34 cellular contexts compared by ENCODE assay signal in genomic region chr17:45792437-45792836, GRCh38. TPM values are rescaled to one million over a fixed set of nuclear protein-coding genes. Genes with fewer than 3 reads are reported as not detected.
"Had no signal": no experiment of that assay in that cellular context is flagged by ENCODE, and none has a peak within 500 bp of the region (broad histone marks: within the 10 kb centered on the region; RNA-seq: fewer than 3 reads in every experiment).

No MANE protein-coding gene starts in this region.

- DNase-seq: activated CD4-positive, alpha-beta memory T cell treated with anti-CD3 and anti-CD28 coated beads, Interleukin-2, amount 10 ng/mL, durations not matched to agents 7 days and 5 days; activated CD4-positive, alpha-beta T cell treated with anti-CD3 and anti-CD28 coated beads for 1 hour; activated CD4-positive, alpha-beta T cell treated with anti-CD3 and anti-CD28 coated beads for 48 hours; activated CD4-positive, CD25-positive, alpha-beta regulatory T cell; activated CD8-positive, alpha-beta memory T cell treated with anti-CD3 and anti-CD28 coated beads for 24 hours; activated CD8-positive, alpha-beta memory T cell treated with anti-CD3 and anti-CD28 coated beads, Interleukin-2, amount 10 ng/mL, durations not matched to agents 7 days and 5 days; activated CD8-positive, alpha-beta memory T cell treated with anti-CD3 and anti-CD28 coated beads, Interleukin-2, amount 50 U/mL, for 48 hours; activated effector memory CD4-positive, alpha-beta T cell treated with Interleukin-2 at 50 U/mL for 16 hours; activated naive CD4-positive, alpha-beta T cell treated with anti-CD3 and anti-CD28 coated beads, Interleukin-2, amount 10 ng/mL, durations not matched to agents 7 days and 5 days; activated T-cell treated with anti-CD3 and anti-CD28 coated beads, Interleukin-2, amount 50 U/mL, for 48 hours; amniotic stem cell; Kasumi-1; KG1; MV-4-11; NCI-H1092; NCI-H1436 treated with DMSO at 0.1 percent for 48 hours; NCI-H1694 treated with DMSO at 0.1 percent for 48 hours; NCI-H345; NCI-H524 treated with DMSO at 0.1 percent for 48 hours; SIG-M5 had no signal

- H3K4me1 Mint-ChIP-seq: activated CD4-positive, alpha-beta memory T cell treated with anti-CD3 and anti-CD28 coated beads, Interleukin-2, amount 10 ng/mL, durations not matched to agents 7 days and 5 days; activated CD8-positive, alpha-beta memory T cell treated with anti-CD3 and anti-CD28 coated beads, Interleukin-2, amount 10 ng/mL, durations not matched to agents 7 days and 5 days; activated naive CD4-positive, alpha-beta T cell treated with anti-CD3 and anti-CD28 coated beads, Interleukin-2, amount 10 ng/mL, durations not matched to agents 7 days and 5 days; central memory CD8-positive, alpha-beta T cell had no signal

- H3K9me3 Mint-ChIP-seq: activated CD4-positive, alpha-beta memory T cell treated with anti-CD3 and anti-CD28 coated beads, Interleukin-2, amount 10 ng/mL, durations not matched to agents 7 days and 5 days; activated naive CD4-positive, alpha-beta T cell treated with anti-CD3 and anti-CD28 coated beads, Interleukin-2, amount 10 ng/mL, durations not matched to agents 7 days and 5 days; central memory CD8-positive, alpha-beta T cell; T-helper 1 cell treated with Interleukin-12 subunit alpha and Interleukin-12 subunit beta and Interleukin-4 antibody, amounts not matched to agents 30 μg/mL and 1 μg/mL, for 36 hours; T-helper 2 cell treated with Interferon-gamma antibody and Interleukin-4, amounts not matched to agents 5 μg/mL and 100 μg/mL, for 36 hours had no signal

- ATAC-seq: activated CD8-positive, alpha-beta memory T cell treated with anti-CD3 and anti-CD28 coated beads, Interleukin-2, amount 10 ng/mL, durations not matched to agents 7 days and 5 days; Right ventricle myocardium inferior; SK-N-SH treated with all-trans-retinoic acid at 6 μM for 48 hours had no signal

- H3K4me3 Mint-ChIP-seq: activated CD4-positive, alpha-beta memory T cell treated with anti-CD3 and anti-CD28 coated beads, Interleukin-2, amount 10 ng/mL, durations not matched to agents 7 days and 5 days; activated CD8-positive, alpha-beta memory T cell treated with anti-CD3 and anti-CD28 coated beads, Interleukin-2, amount 10 ng/mL, durations not matched to agents 7 days and 5 days; activated naive CD4-positive, alpha-beta T cell treated with anti-CD3 and anti-CD28 coated beads, Interleukin-2, amount 10 ng/mL, durations not matched to agents 7 days and 5 days; activated naive CD8-positive, alpha-beta T cell; central memory CD8-positive, alpha-beta T cell; T-helper 1 cell treated with Interleukin-12 subunit alpha and Interleukin-12 subunit beta and Interleukin-4 antibody, amounts not matched to agents 30 μg/mL and 1 μg/mL, for 36 hours; T-helper 2 cell treated with Interferon-gamma antibody and Interleukin-4, amounts not matched to agents 5 μg/mL and 100 μg/mL, for 36 hours had no signal

- H3K36me3 ChIP-seq: cardiac muscle cell, MG63 had no signal

- H3K27ac Mint-ChIP-seq: activated CD4-positive, alpha-beta memory T cell treated with anti-CD3 and anti-CD28 coated beads, Interleukin-2, amount 10 ng/mL, durations not matched to agents 7 days and 5 days; activated CD8-positive, alpha-beta memory T cell treated with anti-CD3 and anti-CD28 coated beads, Interleukin-2, amount 10 ng/mL, durations not matched to agents 7 days and 5 days; activated naive CD4-positive, alpha-beta T cell treated with anti-CD3 and anti-CD28 coated beads, Interleukin-2, amount 10 ng/mL, durations not matched to agents 7 days and 5 days; activated naive CD8-positive, alpha-beta T cell; T-helper 1 cell treated with Interleukin-12 subunit alpha and Interleukin-12 subunit beta and Interleukin-4 antibody, amounts not matched to agents 30 μg/mL and 1 μg/mL, for 36 hours; T-helper 2 cell treated with Interferon-gamma antibody and Interleukin-4, amounts not matched to agents 5 μg/mL and 100 μg/mL, for 36 hours had no signal

- H3K27ac ChIP-seq: cardiac muscle cell, RWPE1 had no signal

- H3K4me3 ChIP-seq: cardiac muscle cell, MG63 had no signal

- FAIRE-seq: RCC 7860, TTC549 had no signal

- H3K36me3 Mint-ChIP-seq: activated CD8-positive, alpha-beta memory T cell treated with anti-CD3 and anti-CD28 coated beads, Interleukin-2, amount 10 ng/mL, durations not matched to agents 7 days and 5 days; activated naive CD4-positive, alpha-beta T cell treated with anti-CD3 and anti-CD28 coated beads, Interleukin-2, amount 10 ng/mL, durations not matched to agents 7 days and 5 days; activated naive CD8-positive, alpha-beta T cell had no signal

- H3K9me3 ChIP-seq: MG63 had no signal

RNA-seq across cellular contexts. Expression of gene CRHR1, which starts 8.3 kb away (rescaled TPM):
- total RNA-seq: activated CD4-positive, alpha-beta memory T cell treated with anti-CD3 and anti-CD28 coated beads, Interleukin-2, amount 10 ng/mL, durations not matched to agents 7 days and 5 days; activated CD8-positive, alpha-beta memory T cell treated with anti-CD3 and anti-CD28 coated beads, Interleukin-2, amount 10 ng/mL, durations not matched to agents 7 days and 5 days; aorta; NCI-H460; Right ventricle myocardium inferior had no signal
- polyA plus RNA-seq: aorta, cardiac muscle cell had no signal

RNA-seq across cellular contexts. Expression of gene SPPL2C, which starts 52.2 kb away (rescaled TPM):
- total RNA-seq: activated CD4-positive, alpha-beta memory T cell treated with anti-CD3 and anti-CD28 coated beads, Interleukin-2, amount 10 ng/mL, durations not matched to agents 7 days and 5 days; activated CD8-positive, alpha-beta memory T cell treated with anti-CD3 and anti-CD28 coated beads, Interleukin-2, amount 10 ng/mL, durations not matched to agents 7 days and 5 days; aorta; NCI-H460; Right ventricle myocardium inferior; SK-MEL-5 had no signal
- polyA plus RNA-seq: aorta, cardiac muscle cell had no signal
